ENCODE assay signal across 11 cellular contexts in the genomic region with DNA sequence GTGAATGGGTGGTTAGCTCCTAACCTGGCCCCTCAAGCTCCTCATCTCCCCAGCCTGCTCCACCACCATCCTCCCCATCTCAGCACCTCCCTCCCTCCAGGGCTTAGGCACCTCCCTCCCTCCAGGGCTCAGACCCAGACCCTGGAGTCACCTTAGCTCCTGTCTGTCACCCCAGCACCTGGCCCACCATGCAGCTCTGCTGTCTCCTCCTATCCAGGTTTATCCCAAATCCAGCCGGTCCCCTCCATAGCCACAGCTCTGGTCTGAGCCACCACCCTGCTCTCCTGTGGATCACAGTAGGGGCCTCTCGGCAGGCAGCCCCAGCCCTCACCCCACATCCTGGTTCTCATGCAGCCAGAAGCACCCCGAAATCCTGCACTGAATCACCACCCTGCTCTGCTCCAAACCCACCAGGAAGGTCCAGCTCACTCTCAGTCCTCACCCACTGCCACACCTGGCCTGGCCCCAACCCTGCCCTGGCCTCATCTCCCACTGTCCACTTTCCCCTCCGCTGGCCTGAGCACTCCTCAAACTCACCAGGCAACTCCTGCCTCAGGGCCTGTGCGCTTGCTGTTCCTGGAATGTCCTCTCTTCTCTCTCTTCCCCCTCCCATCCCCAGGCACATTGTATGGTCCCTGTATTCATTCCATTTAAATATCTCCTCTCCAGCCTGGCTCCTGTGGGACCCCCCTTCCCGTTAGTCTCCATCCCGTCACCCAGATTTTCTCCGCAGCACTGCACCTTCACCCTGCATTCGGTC.
"Had no signal": no experiment of that assay in that cellular context is flagged by ENCODE, and none has a peak within 500 bp of the region (broad histone marks: within the 10 kb centered on the region; RNA-seq: fewer than 3 reads in every experiment).

No MANE protein-coding gene starts in this region.

- H3K27ac Mint-ChIP-seq: activated naive CD8-positive, alpha-beta T cell; memory B cell; stimulated activated memory B cell treated with anti-CD40 and anti-IgM and Interleukin-4, amounts not matched to agents 10 μg/mL and 1 μg/mL and 100 μg/mL, for 72 hours had no signal

- H3K27me3 ChIP-seq: heart left ventricle, right lobe of liver had no signal

- H3K9me3 Mint-ChIP-seq: memory B cell had no signal

- H3K4me3 ChIP-seq: heart left ventricle, left ventricle myocardium inferior, psoas muscle, right lobe of liver, tibial artery had no signal

- H3K27ac ChIP-seq: heart left ventricle, left ventricle myocardium inferior, psoas muscle, right lobe of liver, tibial artery had no signal

- H3K4me1 Mint-ChIP-seq: memory B cell had no signal

- ATAC-seq: heart left ventricle; psoas muscle; right lobe of liver; stimulated activated memory B cell treated with anti-CD40 and anti-IgM and Interleukin-4, amounts not matched to agents 10 μg/mL and 1 μg/mL and 100 μg/mL, for 72 hours had no signal

- H3K36me3 Mint-ChIP-seq: activated naive CD8-positive, alpha-beta T cell; memory B cell; stimulated activated memory B cell treated with anti-CD40 and anti-IgM and Interleukin-4, amounts not matched to agents 10 μg/mL and 1 μg/mL and 100 μg/mL, for 72 hours had no signal

- H3K4me3 Mint-ChIP-seq: activated naive CD8-positive, alpha-beta T cell; memory B cell; stimulated activated memory B cell treated with anti-CD40 and anti-IgM and Interleukin-4, amounts not matched to agents 10 μg/mL and 1 μg/mL and 100 μg/mL, for 72 hours had no signal

- H3K36me3 ChIP-seq: heart left ventricle, left ventricle myocardium inferior, right lobe of liver, tibial artery had no signal

- H3K27me3 Mint-ChIP-seq: activated naive CD8-positive, alpha-beta T cell had no signal

- DNase-seq: activated CD4-positive, alpha-beta T cell treated with anti-CD3 and anti-CD28 coated beads, Interleukin-2, amount 50 U/mL, for 4 hours; activated effector memory CD4-positive, alpha-beta T cell treated with Interleukin-2 at 50 U/mL for 16 hours; amygdala; heart left ventricle; left ventricle myocardium inferior; psoas muscle; tibial artery had no signal

- H3K9me3 ChIP-seq: psoas muscle, right lobe of liver, tibial artery had no signal
